In the genomic region with DNA sequence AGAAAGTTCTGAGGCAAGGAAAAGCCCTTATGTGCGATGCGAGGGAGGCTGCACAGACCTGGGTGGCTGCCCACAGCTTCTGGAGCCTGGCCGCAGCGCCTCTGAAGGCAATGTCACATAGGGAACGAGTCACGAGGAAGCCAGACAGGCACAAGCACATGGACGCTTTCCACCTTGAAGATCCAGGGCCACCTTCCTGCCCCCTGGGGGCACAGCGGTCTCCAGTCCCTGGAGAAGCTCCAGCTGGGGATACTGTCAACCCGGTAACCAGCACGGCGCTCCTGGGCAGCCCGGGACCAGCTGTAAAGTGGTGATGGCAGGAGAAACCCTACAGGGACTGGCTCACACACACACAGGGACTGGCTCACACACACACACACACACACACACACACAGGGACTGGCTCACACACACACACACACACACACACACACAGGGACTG, we compare ENCODE assay signal across 10 cellular contexts.
DNase-seq lines count a peak whose midpoint lies in the region; ATAC-seq and TF ChIP-seq lines count a peak whose summit lies in the region.
"Had no signal": no experiment of that assay in that cellular context is flagged by ENCODE, and none has a peak within 500 bp of the region (broad histone marks: within the 10 kb centered on the region; RNA-seq: fewer than 3 reads in every experiment).

No MANE protein-coding gene starts in this region.

- TF ChIP-seq CTCF in BJ (IDR thresholded peaks at IDR 0.05; ENCODE audit: insufficient read depth, low read depth, low read length): no peak
- TF ChIP-seq CTCF in prostate gland (IDR thresholded peaks at IDR 0.05): no peak
- TF ChIP-seq CTCF in CD14-positive monocyte (IDR thresholded peaks at IDR 0.05): no peak

- no peak overlapping the region for H3K27ac Mint-ChIP-seq in activated T-cell treated with anti-CD3 and anti-CD28 coated beads, Interleukin-2, amount 50 U/mL, for 72 hours
- H3K27ac Mint-ChIP-seq in CD14-positive monocyte: no peak overlapping the region

- intact Hi-C loops in head of caudate nucleus (cut with DNase I) (no loop called here), prostate gland (cut with DNase I) (no loop called here), CD14-positive monocyte (cut with micrococcal nuclease) (no loop called here)

- H3K36me3 ChIP-seq in BJ (ENCODE audit: control insufficient read depth, insufficient read depth, low read length) (no peaks in the 10 kb centered on the region), SJSA1 (no peaks in the 10 kb centered on the region), prostate gland (no peaks in the 10 kb centered on the region)

- no peak for DNase-seq in BJ (ENCODE audit: low read depth)
- DNase-seq in SJSA1 (ENCODE audit: low read depth in 1 of 2, low spot score in 2 of 2): peak; percentile 73 to 81
- peak in 35 of 42 donors; percentile 5 to 63 (median 35) for DNase-seq in head of caudate nucleus
- peak; percentile 16 for DNase-seq in prostate gland (ENCODE audit: low spot score)
- DNase-seq in activated T-cell treated with anti-CD3 and anti-CD28 coated beads, Interleukin-2, amount 50 U/mL, for 72 hours: no peak
- DNase-seq in CD14-positive monocyte (ENCODE audit: low spot score): no peak
- DNase-seq in NCI-H2029 treated with DMSO at 0.1 percent for 48 hours (lab: John Stamatoyannopoulos, UW): no peak
- no peak for DNase-seq in NCI-H1048 (lab: John Stamatoyannopoulos, UW)
- DNase-seq: DND-41 had no signal

- H3K27ac ChIP-seq in SJSA1 (peak overlapping the region; percentile 91), prostate gland (no peak overlapping the region)

- no peaks in the 10 kb centered on the region for H3K4me1 Mint-ChIP-seq in activated T-cell treated with anti-CD3 and anti-CD28 coated beads, Interleukin-2, amount 50 U/mL, for 72 hours (ENCODE audit: low read depth)
- H3K4me1 Mint-ChIP-seq in CD14-positive monocyte: no peaks in the 10 kb centered on the region

- no peak for TF ChIP-seq POLR2A in prostate gland (IDR thresholded peaks at IDR 0.05)

- H3K4me3 ChIP-seq in BJ (ENCODE audit: low read depth, low read length): peak overlapping the region; percentile 12
- H3K4me3 ChIP-seq in SJSA1: peak overlapping the region; percentile 36
- peak overlapping the region; percentile 12 to 19 for H3K4me3 ChIP-seq in prostate gland
- H3K4me3 ChIP-seq: K562 had no signal

- H3K4me3 Mint-ChIP-seq in activated T-cell treated with anti-CD3 and anti-CD28 coated beads, Interleukin-2, amount 50 U/mL, for 72 hours: no peak overlapping the region
- no peak overlapping the region for H3K4me3 Mint-ChIP-seq in CD14-positive monocyte

- CTCF ChIA-PET in BJ (lab: Yijun Ruan, JAX): interaction anchor here (1.0 kb wide), 1 partner anchor 12 kb away, joined by 3 read pairs; no protein-coding TSS in a partner anchor

- H3K9me3 ChIP-seq in SJSA1 (replicated peaks) (no peaks in the 10 kb centered on the region), prostate gland (no peaks in the 10 kb centered on the region)

- POLR2A ChIA-PET in BJ (lab: Charles Lee): no interaction called here

- H3K4me1 ChIP-seq in SJSA1 (replicated peaks) (peaks cover 66% of the 10 kb centered on the region), prostate gland (replicated peaks) (peaks cover 4% of the 10 kb centered on the region)

- no peaks in the 10 kb centered on the region for H3K27me3 Mint-ChIP-seq in activated T-cell treated with anti-CD3 and anti-CD28 coated beads, Interleukin-2, amount 50 U/mL, for 72 hours (ENCODE audit: low read depth)
- peaks cover 0 to 1% (median 0%) of the 10 kb centered on the region in 3 donors for H3K27me3 Mint-ChIP-seq in CD14-positive monocyte (ENCODE audit: low read depth in 3 of 3)

- H3K36me3 Mint-ChIP-seq in activated T-cell treated with anti-CD3 and anti-CD28 coated beads, Interleukin-2, amount 50 U/mL, for 72 hours (ENCODE audit: insufficient read depth in 2 of 2): peaks cover 0 to 2% of the 10 kb centered on the region in 2 donors
- no peaks in the 10 kb centered on the region for H3K36me3 Mint-ChIP-seq in CD14-positive monocyte

- H3K27me3 ChIP-seq in BJ (ENCODE audit: control insufficient read depth, insufficient read depth, low read length) (no peaks in the 10 kb centered on the region), SJSA1 (replicated peaks) (no peaks in the 10 kb centered on the region), prostate gland (replicated peaks; ENCODE audit: insufficient read depth) (no peaks in the 10 kb centered on the region)

- H3K9me3 Mint-ChIP-seq in activated T-cell treated with anti-CD3 and anti-CD28 coated beads, Interleukin-2, amount 50 U/mL, for 72 hours: peaks cover 7 to 8% of the 10 kb centered on the region in 2 donors
- H3K9me3 Mint-ChIP-seq in CD14-positive monocyte: peaks cover 4 to 52% (median 19%) of the 10 kb centered on the region in 7 donors

- no peak for ATAC-seq in activated T-cell treated with anti-CD3 and anti-CD28 coated beads, Interleukin-2, amount 50 U/mL, for 72 hours (replicated peaks in 1 of 2)
- ATAC-seq: K562 had no signal

- WGBS in prostate gland: 8% methylated on average over 11 of the region's 12 CpGs

Comparison
In these comparisons a context has a peak if more than half of its experiments do, and no peak if none do; other contexts are left out.
1. DNase-seq: peak in SJSA1 (2 of 2), head of caudate nucleus (35 of 42) and prostate gland (single experiment); none in BJ (single experiment), activated T-cell treated with anti-CD3 and anti-CD28 coated beads, Interleukin-2, amount 50 U/mL, for 72 hours (0 of 2), CD14-positive monocyte (single experiment), NCI-H2029 treated with DMSO at 0.1 percent for 48 hours (single experiment) and NCI-H1048 (single experiment).
2. Peak in every context shown above with its lines, with median percentiles within 50 percentile points of each other: H3K4me3 ChIP-seq.